Comparison of ENCODE assay signal across 8 cellular contexts in the genomic region with DNA sequence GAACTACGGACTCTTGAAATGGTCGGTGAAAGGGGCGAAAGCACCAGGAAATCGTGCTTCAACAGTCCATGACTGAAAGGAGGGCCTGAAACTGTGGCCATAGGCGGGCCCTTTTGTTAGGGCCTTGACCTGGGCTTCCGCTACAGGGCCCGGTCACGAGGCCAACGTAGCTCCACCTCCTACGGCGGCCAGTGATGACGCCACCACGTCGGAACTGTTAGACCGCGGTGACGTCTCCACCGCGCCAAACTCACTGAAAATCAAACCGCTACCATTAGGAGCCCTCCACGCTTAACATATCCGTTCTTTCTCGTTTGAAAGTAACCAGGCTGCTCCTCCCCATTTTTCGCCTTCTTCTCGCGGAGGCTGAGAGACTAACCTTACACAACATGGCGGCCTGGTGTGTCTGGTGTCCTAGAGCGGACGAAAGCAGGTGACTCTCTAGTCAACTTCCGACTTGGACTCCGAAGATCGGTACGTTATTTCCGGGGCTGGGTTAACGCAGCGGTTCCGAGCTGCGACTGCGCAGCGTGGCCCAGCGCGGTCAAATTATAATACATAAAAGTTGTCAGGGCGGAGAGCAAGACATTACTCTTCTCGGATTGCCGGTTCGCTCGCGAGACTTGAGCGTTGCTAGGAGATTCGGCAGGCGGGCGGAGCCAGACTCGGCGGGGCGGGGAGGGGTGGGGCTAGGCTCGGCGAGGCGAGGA. TPM values are rescaled to one million over a fixed set of nuclear protein-coding genes. Genes with fewer than 3 reads are reported as not detected.
DNase-seq lines count a peak whose midpoint lies in the region; ATAC-seq and TF ChIP-seq lines count a peak whose summit lies in the region.

No MANE protein-coding gene starts in this region.

- TF ChIP-seq CTCF in PC-3 (conservative IDR thresholded peaks at IDR 0.05; ENCODE audit: low read depth, low read length) (no peak), esophagus muscularis mucosa (IDR thresholded peaks at IDR 0.05) (no peak)

- TF ChIP-seq EP300 in esophagus muscularis mucosa (IDR thresholded peaks at IDR 0.05) = no peak

- H3K4me1 Mint-ChIP-seq in activated T-cell treated with anti-CD3 and anti-CD28 coated beads, Interleukin-2, amount 50 U/mL, for 24 hours (ENCODE audit: low read depth) = peaks cover 47% of the 10 kb centered on the region

- POLR2A ChIA-PET in PC-3 (lab: Charles Lee; ENCODE audit: unreplicated experiment) = no interaction called here

- no peaks in the 10 kb centered on the region for H3F3A ChIP-seq in PC-3 (ENCODE audit: low read length, unreplicated experiment)

- CTCF ChIA-PET in PC-3 (lab: Charles Lee) = interaction anchor here (0.7 to 1.0 kb wide), 3 partner anchors 24 to 852 kb away, joined by 3 to 4 read pairs (median 3); a partner anchor contains a TSS

- ATAC-seq in GM21723 (IDR thresholded peaks at IDR 0.05; ENCODE audit: unreplicated experiment) (peak; percentile 81), PC-3 (peak; percentile 77)

- TF ChIP-seq POLR2A in esophagus muscularis mucosa (IDR thresholded peaks at IDR 0.05; ENCODE audit: low read depth) = peak; percentile 85

- under 1% methylated on average over 42 of the region's 58 CpGs for WGBS in esophagus muscularis mucosa

- peaks cover 54% of the 10 kb centered on the region for H3K36me3 Mint-ChIP-seq in activated T-cell treated with anti-CD3 and anti-CD28 coated beads, Interleukin-2, amount 50 U/mL, for 24 hours (ENCODE audit: low read depth)

- H3K9ac ChIP-seq in PC-3 (ENCODE audit: low read length) (peak overlapping the region; percentile 95), mucosa of stomach (ENCODE audit: low read length) (peak overlapping the region; percentile 93)

- H3K9me3 ChIP-seq in PC-3 (ENCODE audit: low read length) (no peaks in the 10 kb centered on the region), esophagus muscularis mucosa (no peaks in the 10 kb centered on the region), mucosa of stomach (ENCODE audit: control insufficient read depth, low read length) (no peaks in the 10 kb centered on the region)

- no peak overlapping the region for H3K4me3 Mint-ChIP-seq in activated T-cell treated with anti-CD3 and anti-CD28 coated beads, Interleukin-2, amount 50 U/mL, for 24 hours

- peak; percentile 97 for DNase-seq in DMS79 (lab: John Stamatoyannopoulos, UW)
- peak; percentile 99 for DNase-seq in KBM-7
- peak; percentile 95 for DNase-seq in PC-3
- DNase-seq in activated T-cell treated with anti-CD3 and anti-CD28 coated beads, Interleukin-2, amount 50 U/mL, for 24 hours = peak; percentile 97
- DNase-seq in esophagus muscularis mucosa (ENCODE audit: extremely low spot score) = peak; percentile 99
- peak; percentile 96 for DNase-seq in stimulated activated CD8-positive, alpha-beta memory T cell treated with anti-CD3 and anti-CD28 coated beads, Interleukin-4, amount 100 ng/mL, for 48 hours

- no peaks in the 10 kb centered on the region for H3K9me2 ChIP-seq in PC-3 (replicated peaks; ENCODE audit: low read length)

- H3K79me2 ChIP-seq in PC-3 (ENCODE audit: low read length) = peaks cover 50% of the 10 kb centered on the region

- H3K4me1 ChIP-seq in PC-3 (ENCODE audit: insufficient read depth, low read length) (peaks cover 47% of the 10 kb centered on the region), esophagus muscularis mucosa (peaks cover 11 to 51% (median 43%) of the 10 kb centered on the region in 4 donors), mucosa of stomach (ENCODE audit: control insufficient read depth, insufficient read depth, low read length) (no peaks in the 10 kb centered on the region)

- H2AFZ ChIP-seq in PC-3 (ENCODE audit: low read length) = peak overlapping the region; percentile 83

- intact Hi-C loops in PC-3 (cut with micrococcal nuclease) = loop anchor here (1.0 to 5.0 kb wide), 3 partner anchors 24 to 227 kb away; a partner anchor contains a TSS
- intact Hi-C loops in esophagus muscularis mucosa (cut with DNase I) = no loop called here

- peaks cover 28% of the 10 kb centered on the region for H4K20me1 ChIP-seq in PC-3 (ENCODE audit: low read length)

- H3K27me3 ChIP-seq in PC-3 (ENCODE audit: low read length) (no peaks in the 10 kb centered on the region), esophagus muscularis mucosa (no peaks in the 10 kb centered on the region), mucosa of stomach (ENCODE audit: control insufficient read depth, insufficient read depth, low read length) (no peaks in the 10 kb centered on the region)

- H3K4me3 ChIP-seq in PC-3 (ENCODE audit: low read length) (peak overlapping the region; percentile 82), esophagus muscularis mucosa (peak overlapping the region; percentile 86 to 95 (median 92)), mucosa of stomach (ENCODE audit: low read length) (peak overlapping the region; percentile 49)

- H3K27ac ChIP-seq in PC-3 (ENCODE audit: low read length) (peak overlapping the region; percentile 94), esophagus muscularis mucosa (replicated peaks in 1 of 4) (peak overlapping the region; percentile 94 to 96 (median 95))

- H3K9me3 Mint-ChIP-seq in activated T-cell treated with anti-CD3 and anti-CD28 coated beads, Interleukin-2, amount 50 U/mL, for 24 hours = no peaks in the 10 kb centered on the region

- BruUV-seq in PC-3 (replicated peaks; lab: Mats Ljungman, UMichigan) = TSS peak; percentile 86

- H3K27ac Mint-ChIP-seq in activated T-cell treated with anti-CD3 and anti-CD28 coated beads, Interleukin-2, amount 50 U/mL, for 24 hours = no peak overlapping the region

- H3K4me2 ChIP-seq in PC-3 (ENCODE audit: low read length) = peak overlapping the region; percentile 93

- in situ Hi-C loops in KBM-7 (cut with MboI; ENCODE audit: low pct_unique_long_range_greater_than_20kb, low sequenced_read_pairs) = loop anchor here (25.0 kb wide), 1 partner anchor 212 kb away; no protein-coding TSS in a partner anchor

- no peaks in the 10 kb centered on the region for H3K27me3 Mint-ChIP-seq in activated T-cell treated with anti-CD3 and anti-CD28 coated beads, Interleukin-2, amount 50 U/mL, for 24 hours

- no peaks in the 10 kb centered on the region for H3K36me3 ChIP-seq in PC-3 (ENCODE audit: low read depth, low read length)
- H3K36me3 ChIP-seq in esophagus muscularis mucosa = no peaks in the 10 kb centered on the region
- no peaks in the 10 kb centered on the region for H3K36me3 ChIP-seq in mucosa of stomach (ENCODE audit: control insufficient read depth, insufficient read depth, low read length)

RNA-seq across cellular contexts. Expression of a gene that starts 0.4 kb away (rescaled TPM):
- total RNA-seq in PC-3 (2014; rRNA removed) (342 and 498 TPM in 2 replicates), esophagus muscularis mucosa (100 to 1,000 TPM in 2 of 4 donors, 10 to 100 TPM in 2; 48.5 to 125 (median 94.7) TPM)

RNA-seq across cellular contexts. Expression of a gene that starts 23.9 kb away (rescaled TPM):
- total RNA-seq in PC-3 (2014; rRNA removed) (18.8 and 21.8 TPM in 2 replicates), esophagus muscularis mucosa (10 to 100 TPM; 17.9 to 31.1 (median 26.1) TPM)

Comparison
In these comparisons a context has a peak if more than half of its experiments do, and no peak if none do; other contexts are left out.
1. Peak in every context shown above with its lines: DNase-seq, ATAC-seq, H3K4me3 ChIP-seq and H3K27ac ChIP-seq.